Comparison of ENCODE assay signal across 9 cellular contexts in genomic region chr12:75953312-75953906, GRCh38.
DNase-seq lines count a peak whose midpoint lies in the region; ATAC-seq and TF ChIP-seq lines count a peak whose summit lies in the region.
"Had no signal": no experiment of that assay in that cellular context is flagged by ENCODE, and none has a peak within 500 bp of the region (broad histone marks: within the 10 kb centered on the region; RNA-seq: fewer than 3 reads in every experiment).

No MANE protein-coding gene starts in this region.

- peak overlapping the region; percentile 39 for H3K4me3 Mint-ChIP-seq in Calu3 (ENCODE audit: low read depth, unreplicated experiment)
- H3K4me3 Mint-ChIP-seq in activated T-cell treated with anti-CD3 and anti-CD28 coated beads, Interleukin-2, amount 50 U/mL, for 24 hours, result no peak overlapping the region
- H3K4me3 Mint-ChIP-seq: activated naive CD8-positive, alpha-beta T cell had no signal

- ATAC-seq in Panc1 (peak; percentile 36), omental fat pad (ENCODE audit: low FRiP score) (peak; percentile 7), HG03469 (IDR thresholded peaks at IDR 0.05; ENCODE audit: unreplicated experiment) (no peak)

- H3K4me1 Mint-ChIP-seq in Calu3 (ENCODE audit: low read depth, unreplicated experiment), result peaks cover 59% of the 10 kb centered on the region
- peaks cover 24% of the 10 kb centered on the region for H3K4me1 Mint-ChIP-seq in activated T-cell treated with anti-CD3 and anti-CD28 coated beads, Interleukin-2, amount 50 U/mL, for 24 hours (ENCODE audit: low read depth)

- H3K36me3 ChIP-seq in Panc1 (ENCODE audit: control insufficient read depth, insufficient read depth, low read length), result no peaks in the 10 kb centered on the region

- H3K9me3 Mint-ChIP-seq in Calu3 (ENCODE audit: low read depth, unreplicated experiment), result no peaks in the 10 kb centered on the region
- H3K9me3 Mint-ChIP-seq in activated T-cell treated with anti-CD3 and anti-CD28 coated beads, Interleukin-2, amount 50 U/mL, for 24 hours, result no peaks in the 10 kb centered on the region

- no peaks in the 10 kb centered on the region for H3K9me3 ChIP-seq in Panc1 (ENCODE audit: control insufficient read depth, insufficient read depth, low read depth, low read length)

- DNase-seq in Calu3 (peak; percentile 30), Panc1 (ENCODE audit: low read depth, low spot score) (no peak), epidermal melanocyte (ENCODE audit: insufficient read length, low spot score) (peak; percentile 22), omental fat pad (ENCODE audit: low spot score) (no peak), NOMO-1 treated with DMSO at 0.1 percent for 48 hours (lab: John Stamatoyannopoulos, UW; ENCODE audit: unreplicated experiment) (no peak), NCI-H2227 (lab: John Stamatoyannopoulos, UW; ENCODE audit: unreplicated experiment) (no peak)
- DNase-seq in activated T-cell treated with anti-CD3 and anti-CD28 coated beads, Interleukin-2, amount 50 U/mL, for 24 hours, result no peak

- no peaks in the 10 kb centered on the region for H3K27me3 ChIP-seq in Panc1 (ENCODE audit: control insufficient read depth, insufficient read depth, low read length)

- BruUV-seq in Calu3 (replicated peaks; lab: Mats Ljungman, UMichigan) (TSS peak; percentile 51), Panc1 (replicated peaks; lab: Mats Ljungman, UMichigan) (no TSS peak)

- CTCF ChIA-PET in Calu3 (lab: Charles Lee), result interaction anchor here (1.0 to 1.5 kb wide), 5 partner anchors 9 to 128 kb away, joined by 3 to 8 read pairs (median 3); no protein-coding TSS in a partner anchor
- CTCF ChIA-PET in Panc1 (lab: Charles Lee), result no interaction called here

- H3K27me3 Mint-ChIP-seq in Calu3 (ENCODE audit: unreplicated experiment), result no peaks in the 10 kb centered on the region
- no peaks in the 10 kb centered on the region for H3K27me3 Mint-ChIP-seq in activated T-cell treated with anti-CD3 and anti-CD28 coated beads, Interleukin-2, amount 50 U/mL, for 24 hours
- H3K27me3 Mint-ChIP-seq: activated naive CD8-positive, alpha-beta T cell had no signal

- intact Hi-C loops in Calu3 (cut with micrococcal nuclease; ENCODE audit: unreplicated experiment), result loop anchor here (10.0 kb wide), 1 partner anchor 429 kb away; no protein-coding TSS in a partner anchor
- intact Hi-C loops in Panc1 (cut with micrococcal nuclease; ENCODE audit: unreplicated experiment), result no loop called here

- H3K4me3 ChIP-seq in Panc1 (ENCODE audit: low read depth in 2 of 2, low read length in 2 of 2), result no peak overlapping the region

- in situ Hi-C loops in Panc1 (cut with HindIII; ENCODE audit: low pct_unique_long_range_greater_than_20kb, low sequenced_read_pairs), result no loop called here

- TF ChIP-seq CTCF in Calu3 (IDR thresholded peaks at IDR 0.05; ENCODE audit: unreplicated experiment) (no peak), Panc1 (IDR thresholded peaks at IDR 0.05) (no peak), omental fat pad (IDR thresholded peaks at IDR 0.05) (no peak)

- H3K36me3 Mint-ChIP-seq in Calu3 (ENCODE audit: insufficient read depth, unreplicated experiment), result peaks cover 21% of the 10 kb centered on the region
- H3K36me3 Mint-ChIP-seq in activated T-cell treated with anti-CD3 and anti-CD28 coated beads, Interleukin-2, amount 50 U/mL, for 24 hours (ENCODE audit: low read depth), result no peaks in the 10 kb centered on the region
- H3K36me3 Mint-ChIP-seq: activated naive CD8-positive, alpha-beta T cell had no signal

- H3K4me1 ChIP-seq in Panc1 (ENCODE audit: control insufficient read depth, insufficient read depth, low read length), result peaks cover 49% of the 10 kb centered on the region

- peak overlapping the region; percentile 95 for H3K27ac Mint-ChIP-seq in Calu3 (ENCODE audit: unreplicated experiment)
- no peak overlapping the region for H3K27ac Mint-ChIP-seq in activated T-cell treated with anti-CD3 and anti-CD28 coated beads, Interleukin-2, amount 50 U/mL, for 24 hours
- H3K27ac Mint-ChIP-seq: activated naive CD8-positive, alpha-beta T cell had no signal

- POLR2A ChIA-PET in Panc1 (lab: Charles Lee), result no interaction called here

- peak overlapping the region; percentile 99 for H3K27ac ChIP-seq in Panc1 (ENCODE audit: low read length)

Comparison
In these comparisons a context has a peak if more than half of its experiments do, and no peak if none do; other contexts are left out.
1. DNase-seq: peak in Calu3 (single experiment) and epidermal melanocyte (single experiment); none in Panc1 (single experiment), omental fat pad (single experiment), NOMO-1 treated with DMSO at 0.1 percent for 48 hours (single experiment), activated T-cell treated with anti-CD3 and anti-CD28 coated beads, Interleukin-2, amount 50 U/mL, for 24 hours (single experiment) and NCI-H2227 (single experiment).